Comparison of ENCODE assay signal across 10 cellular contexts in genomic region chr4:1080961-1081688, GRCh38. TPM values are rescaled to one million over a fixed set of nuclear protein-coding genes. Genes with fewer than 3 reads are reported as not detected.
DNase-seq lines count a peak whose midpoint lies in the region; ATAC-seq and TF ChIP-seq lines count a peak whose summit lies in the region.
"Had no signal": no experiment of that assay in that cellular context is flagged by ENCODE, and none has a peak within 500 bp of the region (broad histone marks: within the 10 kb centered on the region; RNA-seq: fewer than 3 reads in every experiment).

No MANE protein-coding gene starts in this region.

- H3K4me3 ChIP-seq in mammary epithelial cell (replicated peaks in 1 of 3; ENCODE audit: insufficient read depth in 1 of 3, low read depth in 2 of 3, low read length in 3 of 3): no peak overlapping the region
- no peak overlapping the region for H3K4me3 ChIP-seq in neuronal stem cell (ENCODE audit: low read length in 2 of 2)
- H3K4me3 ChIP-seq in mesendoderm (ENCODE audit: low read length): no peak overlapping the region

- no peak overlapping the region for H4K91ac ChIP-seq in neuronal stem cell (ENCODE audit: low read depth, low read length, poor library complexity)

- no peaks in the 10 kb centered on the region for H3K9me3 ChIP-seq in mammary epithelial cell (replicated peaks; ENCODE audit: insufficient read depth, low read length)
- H3K9me3 ChIP-seq in neuronal stem cell (replicated peaks in 1 of 2; ENCODE audit: control insufficient read depth in 2 of 2, insufficient read depth in 1 of 2, low read depth in 1 of 2, low read length in 2 of 2): peaks cover 0 to 5% of the 10 kb centered on the region in 2 donors

- H3K27ac ChIP-seq in mammary epithelial cell (ENCODE audit: insufficient read depth, low read depth, low read length) (peak overlapping the region; percentile 68), neuronal stem cell (replicated peaks; ENCODE audit: low read length) (no peak overlapping the region), mesendoderm (ENCODE audit: low read depth, low read length) (no peak overlapping the region)

- H3K79me1 ChIP-seq in neuronal stem cell (ENCODE audit: low read depth, low read length) (no peaks in the 10 kb centered on the region), mesendoderm (ENCODE audit: low read length) (no peaks in the 10 kb centered on the region)

- H3K4me2 ChIP-seq in mammary epithelial cell (ENCODE audit: insufficient read depth, low read depth, low read length) (peak overlapping the region; percentile 28), neuronal stem cell (ENCODE audit: insufficient read depth, low read length, poor library complexity, severe bottlenecking) (no peak overlapping the region), mesendoderm (ENCODE audit: low read length) (no peak overlapping the region)

- H3K36me3 ChIP-seq in mammary epithelial cell (ENCODE audit: insufficient read depth, low read length) (no peaks in the 10 kb centered on the region), neuronal stem cell (replicated peaks in 1 of 2; ENCODE audit: control insufficient read depth in 2 of 2, insufficient read depth in 2 of 2, low read length in 2 of 2) (no peaks in the 10 kb centered on the region), mesendoderm (ENCODE audit: control insufficient read depth, insufficient read depth, low read length) (no peaks in the 10 kb centered on the region)

- H3K18ac ChIP-seq in neuronal stem cell (ENCODE audit: low read length) (no peak overlapping the region), mesendoderm (ENCODE audit: low read length) (no peak overlapping the region)

- DNase-seq in activated CD4-positive, CD25-positive, alpha-beta regulatory T cell treated with anti-CD3 and anti-CD28 coated beads, Interleukin-2, amount 50 U/mL, for 72 hours: no peak
- peak; percentile 82 for DNase-seq in M059J (ENCODE audit: low read depth)
- peak; percentile 93 for DNase-seq in mammary epithelial cell
- no peak for DNase-seq in neuronal stem cell (ENCODE audit: low spot score)
- no peak for DNase-seq in SW 1271 (lab: John Stamatoyannopoulos, UW)
- no peak for DNase-seq in mesendoderm
- no peak for DNase-seq in NCI-H1694 treated with DMSO at 0.1 percent for 48 hours (lab: John Stamatoyannopoulos, UW)
- DNase-seq: midbrain, NCI-H2171 had no signal

- 54% methylated on average over 12 of the region's 12 CpGs for WGBS in mammary epithelial cell (ENCODE audit: low coverage, missing lambda C conversion rate)
- WGBS in neuronal stem cell (ENCODE audit: extremely low coverage in 2 of 2, insufficient read length in 2 of 2, insufficient replicate concordance in 1 of 2), 2 donors: no CpG with 5 or more reads among the region's 12 CpGs
- no CpG with 5 or more reads among the region's 12 CpGs for WGBS in mesendoderm (ENCODE audit: extremely low coverage, insufficient coverage, low lambda C conversion rate)

- no peak overlapping the region for H3K14ac ChIP-seq in neuronal stem cell (ENCODE audit: low read length)

- no peak overlapping the region for H4K5ac ChIP-seq in mesendoderm (ENCODE audit: low read length)

- H2AK5ac ChIP-seq in neuronal stem cell (ENCODE audit: low read depth, low read length) (peak overlapping the region; percentile 47), mesendoderm (ENCODE audit: low read length) (no peak overlapping the region)

- H2BK12ac ChIP-seq in neuronal stem cell (ENCODE audit: low read length): no peak overlapping the region

- no peak overlapping the region for H3K56ac ChIP-seq in mesendoderm (ENCODE audit: low read length)

- ATAC-seq in activated CD4-positive, CD25-positive, alpha-beta regulatory T cell treated with anti-CD3 and anti-CD28 coated beads, Interleukin-2, amount 50 U/mL, for 24 hours: peak; percentile 55 to 84

- H2BK120ac ChIP-seq in neuronal stem cell (ENCODE audit: low read depth, low read length) (no peak overlapping the region), mesendoderm (ENCODE audit: low read depth, low read length) (no peak overlapping the region)

- no TSS peak for BruUV-seq in mammary epithelial cell (replicated peaks; lab: Mats Ljungman, UMichigan)

- H3K27me3 ChIP-seq in mammary epithelial cell (ENCODE audit: insufficient read depth, low read length): no peaks in the 10 kb centered on the region
- peaks cover 0 to 24% (median 0%) of the 10 kb centered on the region in 3 experiments for H3K27me3 ChIP-seq in neuronal stem cell (ENCODE audit: control insufficient read depth in 3 of 3, insufficient read depth in 3 of 3, low read depth in 1 of 3, low read length in 3 of 3)
- no peaks in the 10 kb centered on the region for H3K27me3 ChIP-seq in mesendoderm (ENCODE audit: insufficient read depth, low read length, poor library complexity)

- H2AFZ ChIP-seq in mammary epithelial cell (ENCODE audit: low read depth, low read length) (no peak overlapping the region), neuronal stem cell (ENCODE audit: low read length) (no peak overlapping the region)

- H3K4me1 ChIP-seq in mammary epithelial cell (ENCODE audit: insufficient read depth, low read length) (peaks cover 24% of the 10 kb centered on the region), neuronal stem cell (ENCODE audit: control insufficient read depth in 2 of 2, insufficient read depth in 1 of 2, low read depth in 1 of 2, low read length in 2 of 2) (no peaks in the 10 kb centered on the region), mesendoderm (ENCODE audit: control insufficient read depth, low read depth, low read length) (no peaks in the 10 kb centered on the region)

- CTCF ChIA-PET in mammary epithelial cell (lab: Charles Lee; ENCODE audit: low non-redundant PET): no interaction called here

- H3K79me2 ChIP-seq in mammary epithelial cell (ENCODE audit: insufficient read depth, low read length) (no peaks in the 10 kb centered on the region), mesendoderm (ENCODE audit: control insufficient read depth, insufficient read depth, low read length) (no peaks in the 10 kb centered on the region)

- no peaks in the 10 kb centered on the region for H4K20me1 ChIP-seq in mammary epithelial cell (ENCODE audit: insufficient read depth, low read length)

- TF ChIP-seq CTCF in mammary epithelial cell (conservative IDR thresholded peaks at IDR 0.05 in 1 of 2, IDR thresholded peaks at IDR 0.05 in 1 of 2; ENCODE audit: extremely low read depth in 1 of 2, insufficient read depth in 1 of 2, low read depth in 1 of 2, low read length in 2 of 2): no peak

- H4K8ac ChIP-seq in neuronal stem cell (ENCODE audit: low read depth, low read length) (no peak overlapping the region), mesendoderm (ENCODE audit: low read depth, low read length) (no peak overlapping the region)

- H3K23ac ChIP-seq in neuronal stem cell (ENCODE audit: low read depth, low read length, poor library complexity) (no peak overlapping the region), mesendoderm (ENCODE audit: low read length) (no peak overlapping the region)

- H2BK15ac ChIP-seq in neuronal stem cell (ENCODE audit: low read length): no peak overlapping the region
- H2BK15ac ChIP-seq in mesendoderm (replicated peaks; ENCODE audit: low read depth): no peak overlapping the region

- H3K9ac ChIP-seq in mammary epithelial cell (ENCODE audit: insufficient read depth, low read length) (peak overlapping the region; percentile 9), neuronal stem cell (ENCODE audit: low read depth, low read length, poor library complexity) (no peak overlapping the region), mesendoderm (ENCODE audit: low read length) (no peak overlapping the region)

- dilution Hi-C loops in mammary epithelial cell (cut with HindIII; ENCODE audit: low sequenced_read_pairs): no loop called here

- H2BK5ac ChIP-seq in neuronal stem cell (ENCODE audit: low read length) (no peak overlapping the region), mesendoderm (ENCODE audit: low read length) (no peak overlapping the region)

- in situ Hi-C loops in mammary epithelial cell (cut with MboI; ENCODE audit: low sequenced_read_pairs in 2 of 2): no loop called here

- no peak overlapping the region for H3K4ac ChIP-seq in neuronal stem cell (ENCODE audit: low read length)
- no peak overlapping the region for H3K4ac ChIP-seq in mesendoderm (ENCODE audit: low read depth, low read length)

- intact Hi-C loops in mammary epithelial cell (cut with micrococcal nuclease): no loop called here

RNA-seq across cellular contexts. Expression of gene RNF212, which starts 32.2 kb away (rescaled TPM):
- total RNA-seq in M059J (2014; rRNA removed; shearing (Covaris generic)): 24.1 and 25.2 TPM in 2 replicates
- 1 to 10 TPM in 1 of 2 donors, under 1 TPM in 1; 0.33 to 2.2 TPM for total RNA-seq in mammary epithelial cell
- polyA plus RNA-seq in mammary epithelial cell: 1.1 TPM
- polyA minus RNA-seq in mammary epithelial cell: not detected
- polyA plus RNA-seq in neuronal stem cell (2013, experiment 1 of 2): 5.1 TPM
- polyA plus RNA-seq in neuronal stem cell (2013, experiment 2 of 2): 5.5 TPM
- polyA plus RNA-seq in mesendoderm (2013, experiment 1 of 2): 1.7 TPM
- polyA plus RNA-seq in mesendoderm (2013, experiment 2 of 2): 2.1 TPM

Comparison
In these comparisons a context has a peak if more than half of its experiments do, and no peak if none do; other contexts are left out.
1. DNase-seq: peak in M059J (single experiment) and mammary epithelial cell (single experiment); none in activated CD4-positive, CD25-positive, alpha-beta regulatory T cell treated with anti-CD3 and anti-CD28 coated beads, Interleukin-2, amount 50 U/mL, for 72 hours (single experiment), neuronal stem cell (single experiment), SW 1271 (0 of 2), mesendoderm (single experiment) and NCI-H1694 treated with DMSO at 0.1 percent for 48 hours (single experiment).